ENCODE assay signal across 10 cellular contexts in the genomic region with DNA sequence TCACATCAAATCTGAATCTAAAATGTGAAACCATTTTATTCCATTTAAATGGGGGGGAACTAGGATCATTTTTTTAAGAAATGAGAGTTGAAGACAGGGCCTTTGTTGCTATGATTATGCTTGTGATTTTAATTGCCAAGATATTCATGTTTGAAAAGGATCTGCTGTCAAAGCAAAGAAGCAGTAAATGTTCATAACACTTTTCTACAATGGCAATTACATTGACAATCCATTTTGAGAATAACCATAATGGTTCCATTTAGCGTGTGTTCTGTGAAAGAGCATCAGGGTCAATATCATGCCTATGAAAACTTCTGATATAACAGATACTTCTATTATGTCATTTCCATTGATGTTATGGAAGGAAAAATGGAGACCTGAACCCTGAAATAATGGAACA.
ATAC-seq and TF ChIP-seq lines count a peak whose summit lies in the region.
"Had no signal": no experiment of that assay in that cellular context is flagged by ENCODE, and none has a peak within 500 bp of the region (broad histone marks: within the 10 kb centered on the region; RNA-seq: fewer than 3 reads in every experiment).

No MANE protein-coding gene starts in this region.

- no peaks in the 10 kb centered on the region for H3K9me2 ChIP-seq in neural cell (ENCODE audit: insufficient read depth, low read length)

- no peaks in the 10 kb centered on the region for H3K79me2 ChIP-seq in neural cell (replicated peaks; ENCODE audit: insufficient read depth, low read length)

- no peak overlapping the region for H3K27ac ChIP-seq in neural cell (ENCODE audit: low read length)
- H3K27ac ChIP-seq: 22Rv1; A549; BLaER1; BLaER1 treated with 17β-estradiol and CSF1 and Interleukin-3, amounts not matched to agents 10 nM and 100 nM; C4-2B had no signal

- no peaks in the 10 kb centered on the region for H4K20me1 ChIP-seq in neural cell (ENCODE audit: insufficient read depth)
- H4K20me1 ChIP-seq: BLaER1; BLaER1 treated with 17β-estradiol and CSF1 and Interleukin-3, amounts not matched to agents 10 nM and 100 nM had no signal

- ATAC-seq in HG03196 (IDR thresholded peaks at IDR 0.05; ENCODE audit: unreplicated experiment), result no peak
- ATAC-seq: A549; CD8-positive, alpha-beta T cell had no signal

- peak; percentile 73 for TF ChIP-seq EP300 in neural cell (conservative IDR thresholded peaks at IDR 0.05; ENCODE audit: poor library complexity, severe bottlenecking)

- H2AFZ ChIP-seq in neural cell (ENCODE audit: low read depth, low read length), result no peak overlapping the region

- no peaks in the 10 kb centered on the region for H3K36me3 ChIP-seq in neural cell (ENCODE audit: insufficient read depth, low read length)
- H3K36me3 ChIP-seq: BE2C; BLaER1; BLaER1 treated with 17β-estradiol and CSF1 and Interleukin-3, amounts not matched to agents 10 nM and 100 nM had no signal

- no peak overlapping the region for H3K9ac ChIP-seq in neural cell (ENCODE audit: low read length)
- H3K9ac ChIP-seq: BLaER1; BLaER1 treated with 17β-estradiol and CSF1 and Interleukin-3, amounts not matched to agents 10 nM and 100 nM had no signal

- TF ChIP-seq RAD21 in neural cell (conservative IDR thresholded peaks at IDR 0.05), result no peak

- no peak overlapping the region for H3K4me3 ChIP-seq in neural cell (ENCODE audit: low read length)
- H3K4me3 ChIP-seq: A549; BLaER1; BLaER1 treated with 17β-estradiol and CSF1 and Interleukin-3, amounts not matched to agents 10 nM and 100 nM had no signal

- H3K4me2 ChIP-seq in neural cell (ENCODE audit: low read length), result no peak overlapping the region
- H3K4me2 ChIP-seq: A549; BLaER1; BLaER1 treated with 17β-estradiol and CSF1 and Interleukin-3, amounts not matched to agents 10 nM and 100 nM had no signal

- no peaks in the 10 kb centered on the region for H3F3A ChIP-seq in neural cell (ENCODE audit: insufficient read depth, low read length, poor library complexity, severe bottlenecking)

- TF ChIP-seq CTCF in neural cell (IDR thresholded peaks at IDR 0.05; ENCODE audit: poor library complexity, severe bottlenecking), result no peak

- H3K9me3 ChIP-seq in neural cell (ENCODE audit: low read length), result no peaks in the 10 kb centered on the region
- H3K9me3 ChIP-seq: A549; BE2C; BLaER1; BLaER1 treated with 17β-estradiol and CSF1 and Interleukin-3, amounts not matched to agents 10 nM and 100 nM; Caco-2 had no signal

- no peaks in the 10 kb centered on the region for H3K27me3 ChIP-seq in neural cell (ENCODE audit: insufficient read depth, low read depth, low read length)
- H3K27me3 ChIP-seq: BE2C; BLaER1; BLaER1 treated with 17β-estradiol and CSF1 and Interleukin-3, amounts not matched to agents 10 nM and 100 nM had no signal

TF ChIP-seq in neural cell, 6 proteins besides CTCF, POLR2A, EP300 and RAD21:
- TF ChIP-seq POLR2AphosphoS5 (IDR thresholded peaks at IDR 0.05) (peak; percentile 58), SMC3 (conservative IDR thresholded peaks at IDR 0.05; ENCODE audit: poor library complexity) (no peak)
